In the genomic region with DNA sequence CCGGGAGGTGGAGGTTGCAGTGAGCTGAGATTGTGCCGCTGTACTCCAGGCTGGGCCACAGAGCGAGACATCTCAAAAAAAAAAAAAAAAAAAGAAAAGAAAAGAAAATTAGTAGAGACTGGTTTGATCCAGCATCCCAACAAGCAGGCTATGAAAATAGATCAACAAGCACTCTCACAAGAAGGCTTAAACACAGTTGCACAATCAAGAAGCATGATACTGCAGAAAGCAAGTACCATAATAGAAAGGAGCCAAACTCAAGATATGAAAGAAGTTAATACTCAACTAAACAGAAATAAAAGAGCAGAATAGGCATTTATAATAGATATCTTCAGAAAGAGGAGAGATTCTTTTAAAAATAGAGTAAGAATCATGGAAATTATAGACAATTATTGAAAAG, we compare ENCODE assay signal across 24 cellular contexts.
"Had no signal": no experiment of that assay in that cellular context is flagged by ENCODE, and none has a peak within 500 bp of the region (broad histone marks: within the 10 kb centered on the region; RNA-seq: fewer than 3 reads in every experiment).

No MANE protein-coding gene starts in this region.

- H3K9me3 ChIP-seq: colonic mucosa, lower lobe of right lung, tibial artery, uterus had no signal

- H3K4me3 ChIP-seq: colonic mucosa, lower lobe of right lung, tibial artery, uterus had no signal

- H3K27me3 ChIP-seq: colonic mucosa, tibial artery, uterus had no signal

- H3K4me1 ChIP-seq: colonic mucosa, lower lobe of right lung, tibial artery, uterus had no signal

- ATAC-seq: activated CD8-positive, alpha-beta T cell treated with anti-CD3 and anti-CD28 coated beads for 36 hours; left colon; lower lobe of right lung; stimulated activated naive CD8-positive, alpha-beta T cell treated with anti-CD3 and anti-CD28 coated beads, Interleukin-15, Interleukin-2, amounts not matched to agents 100 U/mL and 50 U/mL, for 24 hours had no signal

- DNase-seq: activated CD4-positive, alpha-beta T cell treated with anti-CD3 and anti-CD28 coated beads for 48 hours; activated CD4-positive, CD25-positive, alpha-beta regulatory T cell; activated CD8-positive, alpha-beta T cell treated with anti-CD3 and anti-CD28 coated beads for 36 hours; activated naive CD4-positive, alpha-beta T cell treated with Interleukin-2 at 50 U/mL for 16 hours; activated naive CD8-positive, alpha-beta T cell treated with anti-CD3 and anti-CD28 coated beads, Interleukin-2, amount 10 ng/mL, durations not matched to agents 7 days and 5 days; activated T-cell treated with anti-CD3 and anti-CD28 coated beads, Interleukin-2, amount 50 U/mL, for 1 hour; anterior cingulate cortex; central memory CD4-positive, alpha-beta T cell; colonic mucosa; endodermal cell; foreskin melanocyte; glutamatergic neuron; hippocampal formation; islet precursor cell; left colon; lower lobe of right lung; occipital lobe; posterior cingulate gyrus; retina; stimulated activated naive CD8-positive, alpha-beta T cell treated with anti-CD3 and anti-CD28 coated beads, Interleukin-15, Interleukin-2, amounts not matched to agents 100 U/mL and 50 U/mL, for 24 hours; substantia nigra; tibial artery; uterus had no signal

- H3K27ac ChIP-seq: colonic mucosa, epithelial cell of prostate, lower lobe of right lung, tibial artery, uterus had no signal

- H3K36me3 ChIP-seq: colonic mucosa, lower lobe of right lung, tibial artery, uterus had no signal
